In genomic region chr3:6492306-6492705, GRCh38 we compare ENCODE assay signal across 21 cellular contexts.
"Had no signal": no experiment of that assay in that cellular context is flagged by ENCODE, and none has a peak within 500 bp of the region (broad histone marks: within the 10 kb centered on the region; RNA-seq: fewer than 3 reads in every experiment).

No MANE protein-coding gene starts in this region.

- H3K27ac Mint-ChIP-seq: T-cell had no signal

- H3K36me3 ChIP-seq: Peyer's patch, SJCRH30 had no signal

- ATAC-seq: PC-3, Right ventricle myocardium inferior, T-cell had no signal

- H3K27me3 Mint-ChIP-seq: T-cell had no signal

- H3K4me3 Mint-ChIP-seq: T-cell had no signal

- H3K27me3 ChIP-seq: Peyer's patch, SJCRH30 had no signal

- H3K9me3 ChIP-seq: Peyer's patch, SJCRH30 had no signal

- H3K4me1 Mint-ChIP-seq: T-cell had no signal

- H3K4me1 ChIP-seq: Peyer's patch, SJCRH30 had no signal

- H3K4me3 ChIP-seq: Peyer's patch had no signal

- H3K27ac ChIP-seq: Peyer's patch, SJCRH30 had no signal

- DNase-seq: Kasumi-1; KG1; MM.1S; NCI-H1092 treated with DMSO at 0.1 percent for 48 hours; NCI-H1436; NCI-H187; NCI-H2029; NCI-H2081 treated with DMSO at 0.1 percent for 48 hours; NCI-H2171 treated with DMSO at 0.1 percent for 48 hours; NCI-H345; NCI-H524; NCI-H526 treated with DMSO at 0.1 percent for 48 hours; NCI-H748 treated with DMSO at 0.1 percent for 48 hours; NK-92 treated with Interleukin-12 subunit alpha and Interleukin-12 subunit beta, amount 100 ng/mL, for 24 hours; PC-3; Peyer's patch; SHP77 treated with DMSO at 0.1 percent for 48 hours; SW 1271; T-cell had no signal

- H3K36me3 Mint-ChIP-seq: T-cell had no signal
